ENCODE assay signal across 8 cellular contexts in genomic region chr1:51236548-51237312, GRCh38. TPM values are rescaled to one million over a fixed set of nuclear protein-coding genes. Genes with fewer than 3 reads are reported as not detected.
DNase-seq lines count a peak whose midpoint lies in the region; ATAC-seq and TF ChIP-seq lines count a peak whose summit lies in the region.

No MANE protein-coding gene starts in this region.

- peak; percentile 13 to 39 (median 27) for DNase-seq in T-helper 17 cell
- DNase-seq in brain microvascular endothelial cell: peak; percentile 58
- DNase-seq in DMS114 treated with DMSO at 0.1 percent for 48 hours (lab: John Stamatoyannopoulos, UW; ENCODE audit: unreplicated experiment): no peak

- H3K9ac ChIP-seq in HUES64 (ENCODE audit: low read depth, low read length): peak overlapping the region; percentile 84
- H3K9ac ChIP-seq in iPS-20b (ENCODE audit: low read depth, low read length): peak overlapping the region; percentile 91

- H3K4me3 Mint-ChIP-seq in T-helper 17 cell: no peak overlapping the region

- in situ Hi-C loops in brain microvascular endothelial cell (cut with HindIII; ENCODE audit: low pct_ligation_motif_present, low sequenced_read_pairs): no loop called here

- peaks cover 38% of the 10 kb centered on the region for H3K4me1 Mint-ChIP-seq in T-helper 17 cell

- no peaks in the 10 kb centered on the region for H3K27me3 Mint-ChIP-seq in T-helper 17 cell

- WGBS in HUES64: under 1% methylated on average over 49 of the region's 49 CpGs

- no peaks in the 10 kb centered on the region for H3K36me3 ChIP-seq in HUES64 (ENCODE audit: insufficient read depth, low read length)
- H3K36me3 ChIP-seq in brain microvascular endothelial cell (replicated peaks): peaks cover 2% of the 10 kb centered on the region
- H3K36me3 ChIP-seq in iPS-20b (ENCODE audit: insufficient read depth, low read depth, low read length): no peaks in the 10 kb centered on the region

- ATAC-seq in GM21390 (IDR thresholded peaks at IDR 0.05; ENCODE audit: unreplicated experiment): peak; percentile 17
- peak; percentile 23 for ATAC-seq in T-helper 17 cell

- H3K4me1 ChIP-seq in HUES64 (ENCODE audit: insufficient read depth, low read length): peaks cover 27% of the 10 kb centered on the region
- H3K4me1 ChIP-seq in iPS-20b (ENCODE audit: insufficient read depth, low read length): peaks cover 8% of the 10 kb centered on the region

- H3K27ac ChIP-seq in C4-2B (peak overlapping the region; percentile 98), HUES64 (ENCODE audit: low read depth, low read length) (peak overlapping the region; percentile 75), brain microvascular endothelial cell (peak overlapping the region; percentile 86), iPS-20b (ENCODE audit: low read length) (peak overlapping the region; percentile 96), skin epidermis (peak overlapping the region; percentile 75 to 99 (median 97))

- no peak for TF ChIP-seq CTCF in C4-2B (conservative IDR thresholded peaks at IDR 0.05)
- TF ChIP-seq CTCF in brain microvascular endothelial cell (IDR thresholded peaks at IDR 0.05; ENCODE audit: low read depth, low read length, missing control alignments): no peak

- no peaks in the 10 kb centered on the region for H3K9me3 ChIP-seq in HUES64 (ENCODE audit: insufficient read depth, low read depth, low read length)
- no peaks in the 10 kb centered on the region for H3K9me3 ChIP-seq in T-helper 17 cell (ENCODE audit: control insufficient read depth, low read length, poor library complexity, severe bottlenecking)
- H3K9me3 ChIP-seq in iPS-20b (ENCODE audit: insufficient read depth, low read depth, low read length): no peaks in the 10 kb centered on the region

- H3K36me3 Mint-ChIP-seq in T-helper 17 cell (ENCODE audit: low read depth): peaks cover 6% of the 10 kb centered on the region

- H3K27ac Mint-ChIP-seq in T-helper 17 cell: no peak overlapping the region

- H3K27me3 ChIP-seq in HUES64 (ENCODE audit: insufficient read depth, low read length) (no peaks in the 10 kb centered on the region; the same call in 1 of the 2 replicates), brain microvascular endothelial cell (replicated peaks) (no peaks in the 10 kb centered on the region), iPS-20b (ENCODE audit: insufficient read depth, low read length) (peaks cover 11% of the 10 kb centered on the region; the same call in 1 of the 2 replicates)

- H3K4me3 ChIP-seq in HUES64 (ENCODE audit: low read length): peak overlapping the region; percentile 97
- peak overlapping the region; percentile 96 for H3K4me3 ChIP-seq in brain microvascular endothelial cell (ENCODE audit: low read depth, low read length)
- H3K4me3 ChIP-seq in iPS-20b (ENCODE audit: low read length): peak overlapping the region; percentile 98
- H3K4me3 ChIP-seq in skin epidermis: peak overlapping the region; percentile 79 to 100 (median 98)

RNA-seq across cellular contexts. Expression of gene RNF11, which starts 0.7 kb away (rescaled TPM):
- polyA plus RNA-seq in HUES64 (2013, experiment 1 of 2): 41.6 TPM
- polyA plus RNA-seq in HUES64 (2013, experiment 2 of 2): 38.4 TPM
- total RNA-seq in T-helper 17 cell: 100 to 1,000 TPM in 1 of 2 donors, 10 to 100 TPM in 1; 69.4 to 140 TPM
